Comparison of ENCODE assay signal across 9 cellular contexts in genomic region chr2:125516496-125517109, GRCh38.
DNase-seq lines count a peak whose midpoint lies in the region; ATAC-seq and TF ChIP-seq lines count a peak whose summit lies in the region.
"Had no signal": no experiment of that assay in that cellular context is flagged by ENCODE, and none has a peak within 500 bp of the region (broad histone marks: within the 10 kb centered on the region; RNA-seq: fewer than 3 reads in every experiment).

No MANE protein-coding gene starts in this region.

- no peaks in the 10 kb centered on the region for H3K4me1 Mint-ChIP-seq in activated naive CD4-positive, alpha-beta T cell treated with anti-CD3 and anti-CD28 coated beads for 36 hours (ENCODE audit: low read depth)
- H3K4me1 Mint-ChIP-seq: activated naive CD4-positive, alpha-beta T cell treated with anti-CD3 and anti-CD28 coated beads, Interleukin-2, amount 50 U/mL, for 24 hours had no signal

- no peaks in the 10 kb centered on the region for H3K4me1 ChIP-seq in neuronal stem cell (ENCODE audit: control insufficient read depth in 2 of 2, insufficient read depth in 1 of 2, low read depth in 1 of 2, low read length in 2 of 2)

- ATAC-seq in HG03095 (IDR thresholded peaks at IDR 0.05; ENCODE audit: unreplicated experiment) (no peak), GM21515 (IDR thresholded peaks at IDR 0.05; ENCODE audit: unreplicated experiment) (no peak)

- H3K36me3 Mint-ChIP-seq in activated naive CD4-positive, alpha-beta T cell treated with anti-CD3 and anti-CD28 coated beads for 36 hours (ENCODE audit: low read depth), result no peaks in the 10 kb centered on the region
- H3K36me3 Mint-ChIP-seq: activated naive CD4-positive, alpha-beta T cell treated with anti-CD3 and anti-CD28 coated beads, Interleukin-2, amount 50 U/mL, for 24 hours had no signal

- CTCF ChIA-PET in activated naive CD4-positive, alpha-beta T cell treated with anti-CD3 and anti-CD28 coated beads for 36 hours (lab: Charles Lee), result interaction anchor here (0.6 to 0.7 kb wide), 3 partner anchors 18 to 1401 kb away, joined by 4 read pairs; no protein-coding TSS in a partner anchor

- H2AK5ac ChIP-seq in neuronal stem cell (ENCODE audit: low read depth, low read length), result no peak overlapping the region

- H3K79me1 ChIP-seq in neuronal stem cell (ENCODE audit: low read depth, low read length), result no peaks in the 10 kb centered on the region

- H3K27me3 ChIP-seq in neuronal stem cell (ENCODE audit: control insufficient read depth in 3 of 3, insufficient read depth in 3 of 3, low read depth in 1 of 3, low read length in 3 of 3), result no peaks in the 10 kb centered on the region

- in situ Hi-C loops in KBM-7 (cut with MboI; ENCODE audit: low pct_unique_long_range_greater_than_20kb, low sequenced_read_pairs) (no loop called here), astrocyte of the spinal cord (cut with HindIII; ENCODE audit: low sequenced_read_pairs) (no loop called here)

- peak; percentile 5 for DNase-seq in activated naive CD4-positive, alpha-beta T cell treated with anti-CD3 and anti-CD28 coated beads for 36 hours
- no peak for DNase-seq in activated naive CD4-positive, alpha-beta T cell treated with anti-CD3 and anti-CD28 coated beads, Interleukin-2, amount 50 U/mL, for 16 hours
- DNase-seq in KBM-7, result peak; percentile 48
- DNase-seq in astrocyte of the spinal cord (ENCODE audit: low read depth, low spot score), result no peak
- peak; percentile 4 for DNase-seq in neuronal stem cell (ENCODE audit: low spot score)
- no peak for DNase-seq in stimulated activated naive CD4-positive, alpha-beta T cell (lab: John Stamatoyannopoulos, UW)

- H2BK12ac ChIP-seq in neuronal stem cell (ENCODE audit: low read length), result no peak overlapping the region

- H3K4me3 Mint-ChIP-seq in activated naive CD4-positive, alpha-beta T cell treated with anti-CD3 and anti-CD28 coated beads for 36 hours, result no peak overlapping the region
- H3K4me3 Mint-ChIP-seq: activated naive CD4-positive, alpha-beta T cell treated with anti-CD3 and anti-CD28 coated beads, Interleukin-2, amount 50 U/mL, for 24 hours had no signal

- H3K9ac ChIP-seq in neuronal stem cell (ENCODE audit: low read depth, low read length, poor library complexity), result no peak overlapping the region

- no peak overlapping the region for H3K4ac ChIP-seq in neuronal stem cell (ENCODE audit: low read length)

- H4K8ac ChIP-seq in neuronal stem cell (ENCODE audit: low read depth, low read length), result no peak overlapping the region

- no peak overlapping the region for H2BK15ac ChIP-seq in neuronal stem cell (ENCODE audit: low read length)

- no peak overlapping the region for H2BK120ac ChIP-seq in neuronal stem cell (ENCODE audit: low read depth, low read length)

- H3K23ac ChIP-seq in neuronal stem cell (ENCODE audit: low read depth, low read length, poor library complexity), result no peak overlapping the region

- H3K27ac ChIP-seq in neuronal stem cell (replicated peaks; ENCODE audit: low read length), result no peak overlapping the region

- intact Hi-C loops in activated naive CD4-positive, alpha-beta T cell treated with anti-CD3 and anti-CD28 coated beads for 36 hours (cut with micrococcal nuclease), result loop anchor here (10.0 kb wide), 1 partner anchor 1492 kb away; the partner anchor contains the start of gene CNTNAP5

- H3K9me3 Mint-ChIP-seq in activated naive CD4-positive, alpha-beta T cell treated with anti-CD3 and anti-CD28 coated beads for 36 hours, result peaks cover 16% of the 10 kb centered on the region

- no peak overlapping the region for H2AFZ ChIP-seq in neuronal stem cell (ENCODE audit: low read length)

- no peak overlapping the region for H3K18ac ChIP-seq in neuronal stem cell (ENCODE audit: low read length)

- H3K27me3 Mint-ChIP-seq in activated naive CD4-positive, alpha-beta T cell treated with anti-CD3 and anti-CD28 coated beads for 36 hours (ENCODE audit: low read depth), result no peaks in the 10 kb centered on the region

- no peak overlapping the region for H3K27ac Mint-ChIP-seq in activated naive CD4-positive, alpha-beta T cell treated with anti-CD3 and anti-CD28 coated beads for 36 hours
- H3K27ac Mint-ChIP-seq: activated naive CD4-positive, alpha-beta T cell treated with anti-CD3 and anti-CD28 coated beads, Interleukin-2, amount 50 U/mL, for 24 hours had no signal

- H4K91ac ChIP-seq in neuronal stem cell (ENCODE audit: low read depth, low read length, poor library complexity), result no peak overlapping the region

- no peaks in the 10 kb centered on the region for H3K36me3 ChIP-seq in neuronal stem cell (replicated peaks in 1 of 2; ENCODE audit: control insufficient read depth in 2 of 2, insufficient read depth in 2 of 2, low read length in 2 of 2)

- no peak overlapping the region for H2BK5ac ChIP-seq in neuronal stem cell (ENCODE audit: low read length)

- H3K4me3 ChIP-seq in astrocyte of the spinal cord (ENCODE audit: low read depth, low read length), result no peak overlapping the region
- no peak overlapping the region for H3K4me3 ChIP-seq in neuronal stem cell (ENCODE audit: low read length in 2 of 2)

- TF ChIP-seq CTCF in astrocyte of the spinal cord (IDR thresholded peaks at IDR 0.05; ENCODE audit: low read depth, low read length), result peak; percentile 43

- WGBS in neuronal stem cell (ENCODE audit: extremely low coverage in 2 of 2, insufficient read length in 2 of 2, insufficient replicate concordance in 1 of 2), 2 donors, result no CpG with 5 or more reads among the region's 3 CpGs

- no peaks in the 10 kb centered on the region for H3K9me3 ChIP-seq in neuronal stem cell (replicated peaks in 1 of 2; ENCODE audit: control insufficient read depth in 2 of 2, insufficient read depth in 1 of 2, low read depth in 1 of 2, low read length in 2 of 2)

- no peak overlapping the region for H3K14ac ChIP-seq in neuronal stem cell (ENCODE audit: low read length)

- no peak overlapping the region for H3K4me2 ChIP-seq in neuronal stem cell (ENCODE audit: insufficient read depth, low read length, poor library complexity, severe bottlenecking)

Comparison
In these comparisons a context has a peak if more than half of its experiments do, and no peak if none do; other contexts are left out.
1. DNase-seq: peak in activated naive CD4-positive, alpha-beta T cell treated with anti-CD3 and anti-CD28 coated beads for 36 hours (single experiment), KBM-7 (single experiment) and neuronal stem cell (single experiment); none in activated naive CD4-positive, alpha-beta T cell treated with anti-CD3 and anti-CD28 coated beads, Interleukin-2, amount 50 U/mL, for 16 hours (single experiment), astrocyte of the spinal cord (single experiment) and stimulated activated naive CD4-positive, alpha-beta T cell (0 of 6).